ENCODE assay signal across 12 cellular contexts in the genomic region with DNA sequence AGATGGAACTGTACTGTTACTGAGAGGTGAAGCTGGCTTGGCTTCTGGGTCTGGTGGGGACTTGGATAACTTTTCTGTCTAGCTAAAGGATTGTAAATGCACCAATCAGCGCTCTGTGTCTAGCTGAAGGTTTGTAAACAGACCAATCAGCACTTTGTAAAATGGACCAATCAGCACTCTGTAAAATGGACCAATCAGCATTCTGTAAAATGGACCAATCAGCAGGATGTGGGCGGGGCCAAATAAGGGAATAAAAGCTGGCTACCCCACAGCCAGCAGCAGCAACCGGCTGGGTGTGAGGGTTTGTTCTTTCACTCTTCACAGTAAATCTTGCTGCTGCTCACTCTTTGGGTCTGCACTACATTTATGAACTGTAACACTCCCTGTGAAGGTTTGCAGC. TPM values are rescaled to one million over a fixed set of nuclear protein-coding genes. Genes with fewer than 3 reads are reported as not detected.
"Had no signal": no experiment of that assay in that cellular context is flagged by ENCODE, and none has a peak within 500 bp of the region (broad histone marks: within the 10 kb centered on the region; RNA-seq: fewer than 3 reads in every experiment).

No MANE protein-coding gene starts in this region.

RNA-seq across cellular contexts. Expression of gene MYRIP, which starts 6.9 kb away (rescaled TPM):
- total RNA-seq: activated CD4-positive, alpha-beta memory T cell treated with anti-CD3 and anti-CD28 coated beads for 36 hours; activated CD4-positive, alpha-beta memory T cell treated with anti-CD3 and anti-CD28 coated beads, Interleukin-2, amount 10 ng/mL, durations not matched to agents 7 days and 5 days; activated CD4-positive, alpha-beta T cell treated with anti-CD3 and anti-CD28 coated beads for 36 hours; activated CD4-positive, alpha-beta T cell treated with anti-CD3 and anti-CD28 coated beads, Interleukin-2, amount 10 ng/mL, durations not matched to agents 24 days and 14 days; activated CD4-positive, alpha-beta T cell treated with anti-CD3 and anti-CD28 coated beads, Interleukin-2, amount 10 ng/mL, durations not matched to agents 7 days and 5 days; activated CD8-positive, alpha-beta memory T cell treated with anti-CD3 and anti-CD28 coated beads for 36 hours; activated CD8-positive, alpha-beta memory T cell treated with anti-CD3 and anti-CD28 coated beads, Interleukin-2, amount 10 ng/mL, durations not matched to agents 7 days and 5 days; activated CD8-positive, alpha-beta T cell treated with anti-CD3 and anti-CD28 coated beads for 36 hours; activated CD8-positive, alpha-beta T cell treated with anti-CD3 and anti-CD28 coated beads, Interleukin-2, amount 10 ng/mL, durations not matched to agents 7 days and 5 days; T-helper 1 cell treated with Interleukin-12 subunit alpha and Interleukin-12 subunit beta and Interleukin-4 antibody, amounts not matched to agents 30 ng/mL and 1 ng/mL, for 36 hours; T-helper 17 cell; T-helper 2 cell treated with Interferon-gamma antibody and Interleukin-4, amounts not matched to agents 100 ng/mL and 5 ng/mL, for 36 hours had no signal
